In the genomic region with DNA sequence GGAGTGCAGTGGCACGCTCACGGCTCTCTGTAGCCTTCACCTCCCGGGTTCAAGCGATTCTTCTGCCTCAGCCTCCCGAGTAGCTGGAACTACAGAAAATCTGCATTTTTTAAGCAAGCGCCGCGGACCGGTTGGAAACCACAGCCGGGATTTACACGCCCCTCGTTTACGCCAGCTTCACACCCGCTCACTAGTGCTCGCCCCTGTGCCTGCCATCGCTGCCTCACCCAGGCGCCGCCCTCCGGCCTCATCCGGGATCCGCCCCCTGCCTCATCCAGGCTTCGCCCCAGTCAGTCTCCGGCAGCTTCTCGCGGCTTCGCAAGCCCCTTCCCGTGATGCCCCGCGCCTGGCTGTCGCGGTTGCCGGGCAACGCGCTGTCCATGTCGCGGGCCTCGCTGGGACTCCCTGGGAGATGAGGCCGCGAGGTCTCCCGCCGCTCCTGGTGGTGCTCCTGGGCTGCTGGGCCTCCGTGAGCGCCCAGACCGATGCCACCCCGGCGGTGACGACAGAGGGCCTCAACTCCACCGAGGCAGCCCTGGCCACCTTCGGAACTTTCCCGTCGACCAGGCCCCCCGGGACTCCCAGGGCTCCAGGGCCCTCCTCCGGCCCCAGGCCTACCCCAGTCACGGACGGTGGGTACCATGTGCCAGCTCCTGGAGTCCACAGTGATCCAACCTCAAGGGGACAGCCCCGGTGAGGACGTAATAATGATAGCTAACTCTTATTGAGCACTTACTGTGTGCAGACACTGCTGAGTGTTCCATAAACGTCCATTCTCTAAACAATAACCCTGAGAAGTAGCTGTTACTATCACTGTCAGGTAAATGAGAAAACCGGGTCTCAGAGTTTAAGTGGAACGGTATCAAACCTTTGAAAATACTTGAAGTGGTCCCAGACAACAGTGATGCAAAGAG, we compare ENCODE assay signal across 8 cellular contexts.
DNase-seq lines count a peak whose midpoint lies in the region; ATAC-seq lines count a peak whose summit lies in the region.

TSS of gene TCTN1 (plus strand) at position 359 of the 914 bp plus-strand sequence. CDS start at position 413, 54 bp downstream.

- peak; percentile 86 for ATAC-seq in GM19351 (IDR thresholded peaks at IDR 0.05; ENCODE audit: unreplicated experiment)
- ATAC-seq in HG03521 (IDR thresholded peaks at IDR 0.05; ENCODE audit: unreplicated experiment) = peak; percentile 96

- DNase-seq in C1 segment of cervical spinal cord (lab: John Stamatoyannopoulos, UW) (peak; percentile 75 to 98 (median 95)), NCI-H69 (lab: John Stamatoyannopoulos, UW) (peak; percentile 98), dedifferentiated amniotic fluid mesenchymal stem cell (ENCODE audit: extremely low spot score) (peak; percentile 95), left kidney (ENCODE audit: low read depth, low spot score) (peak; percentile 99)
- peak; percentile 92 to 95 for DNase-seq in activated CD4-positive, alpha-beta T cell treated with anti-CD3 and anti-CD28 coated beads, Interleukin-2, amount 50 U/mL, for 24 hours (ENCODE audit: low read depth in 1 of 2, low spot score in 1 of 2)
- DNase-seq in stimulated activated CD4-positive, alpha-beta T cell treated with anti-CD3 and anti-CD28 coated beads, Interleukin-1b, Interleukin-23, amount 100 ng/mL, for 48 hours = peak; percentile 97

Comparison
In these comparisons a context has a peak if more than half of its experiments do, and no peak if none do; other contexts are left out.
1. Peak in every context shown above with its lines: DNase-seq and ATAC-seq.